8 cellular contexts compared by ENCODE assay signal in the genomic region with DNA sequence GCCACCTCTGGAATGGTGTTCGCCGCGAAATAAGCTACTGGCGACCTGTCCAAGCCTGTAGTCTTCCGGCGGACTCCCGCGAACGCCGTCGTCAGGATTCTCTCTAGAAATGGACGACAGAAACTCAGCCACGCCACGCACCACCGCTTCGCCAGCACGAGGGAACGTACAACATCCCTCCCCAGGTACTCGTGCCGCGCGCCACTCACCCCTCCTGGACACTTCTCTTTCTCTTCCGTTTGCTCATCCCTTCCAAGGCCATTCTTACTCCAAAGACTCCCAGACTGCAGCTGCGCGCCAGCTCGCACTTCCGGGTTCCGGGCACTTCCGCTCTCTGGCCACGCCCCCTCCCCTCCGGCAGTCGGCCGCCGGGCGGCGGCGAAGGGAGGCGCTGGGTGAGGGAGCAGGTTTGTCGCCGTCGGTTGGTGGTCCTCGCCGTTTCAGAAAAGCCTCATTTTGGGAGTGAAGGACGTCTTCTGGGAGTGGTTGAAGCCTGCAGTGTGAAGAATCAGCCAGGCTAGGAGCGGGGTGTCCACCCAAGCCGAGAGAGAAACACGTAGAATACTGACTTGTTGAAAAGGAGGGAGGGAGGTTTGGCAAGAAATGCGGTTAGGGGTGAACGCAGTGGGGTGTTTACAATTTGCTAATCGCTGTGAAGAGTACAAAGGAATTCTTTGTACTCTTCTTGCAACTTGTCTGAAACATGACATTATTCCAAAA. TPM values are rescaled to one million over a fixed set of nuclear protein-coding genes. Genes with fewer than 3 reads are reported as not detected.
A peak's percentile ranks its signal among the peaks of the same experiment; 100 is the strongest.
DNase-seq lines count a peak whose midpoint lies in the region; ATAC-seq and TF ChIP-seq lines count a peak whose summit lies in the region.

A gene with protein sequence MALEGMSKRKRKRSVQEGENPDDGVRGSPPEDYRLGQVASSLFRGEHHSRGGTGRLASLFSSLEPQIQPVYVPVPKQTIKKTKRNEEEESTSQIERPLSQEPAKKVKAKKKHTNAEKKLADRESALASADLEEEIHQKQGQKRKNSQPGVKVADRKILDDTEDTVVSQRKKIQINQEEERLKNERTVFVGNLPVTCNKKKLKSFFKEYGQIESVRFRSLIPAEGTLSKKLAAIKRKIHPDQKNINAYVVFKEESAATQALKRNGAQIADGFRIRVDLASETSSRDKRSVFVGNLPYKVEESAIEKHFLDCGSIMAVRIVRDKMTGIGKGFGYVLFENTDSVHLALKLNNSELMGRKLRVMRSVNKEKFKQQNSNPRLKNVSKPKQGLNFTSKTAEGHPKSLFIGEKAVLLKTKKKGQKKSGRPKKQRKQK (minus strand): TSS at position 286 of the 720 bp plus-strand sequence. CDS start 24 bp downstream, at position 262.

- peak within 1 kb of the TSS; percentile 78 to 91 (median 86) for H3K4me3 ChIP-seq in BLaER1 treated with 17β-estradiol and CSF1 and Interleukin-3, amounts not matched to agents 10 nM and 100 nM
- peak within 1 kb of the TSS; percentile 62 for H3K4me3 ChIP-seq in colonic mucosa

- no peak for TF ChIP-seq CTCF in colonic mucosa (IDR thresholded peaks at IDR 0.05)

- intact Hi-C loops in colonic mucosa (cut with DNase I) = no loop called here

- H3K27ac ChIP-seq in BLaER1 treated with 17β-estradiol and CSF1 and Interleukin-3, amounts not matched to agents 10 nM and 100 nM = peak within 1 kb of the TSS; percentile 72 to 96 (median 91)
- H3K27ac ChIP-seq in colonic mucosa (peak within 1 kb of the TSS; percentile 89), layer of hippocampus (ENCODE audit: low read depth, low read length) (peak within 1 kb of the TSS; percentile 85)

- DNase-seq in NCI-H526 (lab: John Stamatoyannopoulos, UW) (peak; percentile 51 to 89), colonic mucosa (peak; percentile 94)
- peak; percentile 95 for DNase-seq in activated CD4-positive, alpha-beta T cell treated with anti-CD3 and anti-CD28 coated beads for 48 hours
- peak; percentile 81 to 89 (median 86) for DNase-seq in stimulated activated CD4-positive, alpha-beta T cell treated with anti-CD3 and anti-CD28 coated beads, Interleukin-1b, Interleukin-23, amount 100 ng/mL, for 24 hours (ENCODE audit: low read depth in 4 of 4, low spot score in 1 of 4)

- peaks cover 0 to 36% (median 6%) of the 10 kb centered on the region in 11 experiments; a peak in 8 of 22 replicates for H4K20me1 ChIP-seq in BLaER1 treated with 17β-estradiol and CSF1 and Interleukin-3, amounts not matched to agents 10 nM and 100 nM

- peak within 1 kb of the TSS; percentile 86 to 95 (median 89) for H3K4me2 ChIP-seq in BLaER1 treated with 17β-estradiol and CSF1 and Interleukin-3, amounts not matched to agents 10 nM and 100 nM

- H3K9ac ChIP-seq in BLaER1 treated with 17β-estradiol and CSF1 and Interleukin-3, amounts not matched to agents 10 nM and 100 nM = peak within 1 kb of the TSS; percentile 88 to 95 (median 92)
- peak within 1 kb of the TSS; percentile 86 to 95 for H3K9ac ChIP-seq in colonic mucosa (ENCODE audit: low read depth in 2 of 2, low read length in 2 of 2)

- peaks cover 0 to 4% (median 0%) of the 10 kb centered on the region in 11 experiments; a peak in 1 of 22 replicates for H3K9me3 ChIP-seq in BLaER1 treated with 17β-estradiol and CSF1 and Interleukin-3, amounts not matched to agents 10 nM and 100 nM (replicated peaks in 1 of 11)
- H3K9me3 ChIP-seq in colonic mucosa = no peaks in the 10 kb centered on the region

- H3K4me1 ChIP-seq in BLaER1 treated with 17β-estradiol and CSF1 and Interleukin-3, amounts not matched to agents 10 nM and 100 nM = peaks cover 23 to 45% (median 31%) of the 10 kb centered on the region in 10 experiments
- peaks cover 8% of the 10 kb centered on the region for H3K4me1 ChIP-seq in colonic mucosa

- ATAC-seq in GM19324 (IDR thresholded peaks at IDR 0.05; ENCODE audit: low FRiP score, unreplicated experiment) = peak; percentile 97
- ATAC-seq in HG03460 (IDR thresholded peaks at IDR 0.05; ENCODE audit: unreplicated experiment) = peak; percentile 95

- H3K36me3 ChIP-seq in BLaER1 treated with 17β-estradiol and CSF1 and Interleukin-3, amounts not matched to agents 10 nM and 100 nM = peaks cover 31 to 64% (median 59%) of the 10 kb centered on the region in 11 experiments
- H3K36me3 ChIP-seq in colonic mucosa = no peaks in the 10 kb centered on the region

- no peaks in the 10 kb centered on the region for H3K27me3 ChIP-seq in BLaER1 treated with 17β-estradiol and CSF1 and Interleukin-3, amounts not matched to agents 10 nM and 100 nM
- no peaks in the 10 kb centered on the region for H3K27me3 ChIP-seq in colonic mucosa
- no peaks in the 10 kb centered on the region for H3K27me3 ChIP-seq in layer of hippocampus (ENCODE audit: control insufficient read depth, insufficient read depth, low read length)

RNA-seq across cellular contexts. Expression of the gene that starts here (rescaled TPM):
- 10 to 100 TPM; 59.8 to 61.2 TPM for total RNA-seq in colonic mucosa

Comparison
In these comparisons a context has a peak if more than half of its experiments do, and no peak if none do; other contexts are left out.
1. Peak in every context shown above with its lines: DNase-seq, ATAC-seq, H3K4me3 ChIP-seq and H3K27ac ChIP-seq.